10 cellular contexts compared by ENCODE assay signal in genomic region chr16:56658476-56658875, GRCh38. TPM values are rescaled to one million over a fixed set of nuclear protein-coding genes. Genes with fewer than 3 reads are reported as not detected.
DNase-seq lines count a peak whose midpoint lies in the region; ATAC-seq and TF ChIP-seq lines count a peak whose summit lies in the region.
"Had no signal": no experiment of that assay in that cellular context is flagged by ENCODE, and none has a peak within 500 bp of the region (broad histone marks: within the 10 kb centered on the region; RNA-seq: fewer than 3 reads in every experiment).

No MANE protein-coding gene starts in this region.

- H3K4ac ChIP-seq in H9 (ENCODE audit: low read depth, low read length) = no peak overlapping the region

- ATAC-seq in T-helper 17 cell (no peak), GM21529 (IDR thresholded peaks at IDR 0.05; ENCODE audit: unreplicated experiment) (no peak)

- H2BK15ac ChIP-seq in H9 (ENCODE audit: low read depth, low read length) = no peak overlapping the region

- H4K5ac ChIP-seq in H9 (ENCODE audit: insufficient read length, low read depth, low read length) = no peak overlapping the region

- H3K4me1 ChIP-seq in H9 (ENCODE audit: insufficient read depth, low read length) (peaks cover 2% of the 10 kb centered on the region; the same call in 1 of the 2 replicates), hepatocyte (ENCODE audit: insufficient read depth) (no peaks in the 10 kb centered on the region), rectal smooth muscle tissue (ENCODE audit: control insufficient read depth, insufficient read depth, low read length) (peaks cover 3% of the 10 kb centered on the region)

- H3K56ac ChIP-seq in H9 (ENCODE audit: insufficient read length, low read depth, low read length) = no peak overlapping the region

- peaks cover 22 to 28% of the 10 kb centered on the region in 2 experiments for H3K4me1 Mint-ChIP-seq in H9
- peaks cover 20% of the 10 kb centered on the region for H3K4me1 Mint-ChIP-seq in T-helper 17 cell

- intact Hi-C loops in posterior vena cava (cut with DNase I) = no loop called here

- no peak overlapping the region for H2BK120ac ChIP-seq in H9 (ENCODE audit: low read depth, low read length, poor library complexity, severe bottlenecking)

- no peak overlapping the region for H2AFZ ChIP-seq in H9 (ENCODE audit: low read length)
- H2AFZ ChIP-seq in hepatocyte = no peak overlapping the region

- H3K23me2 ChIP-seq in H9 (ENCODE audit: insufficient read length, low read depth, low read length, poor library complexity, severe bottlenecking) = peaks cover 6% of the 10 kb centered on the region

- no peaks in the 10 kb centered on the region for H3K79me2 ChIP-seq in H9 (ENCODE audit: insufficient read depth, low read length)
- H3K79me2 ChIP-seq in hepatocyte = no peaks in the 10 kb centered on the region

- H3K9me3 ChIP-seq in H9 (ENCODE audit: control insufficient read depth, low read depth, low read length) (no peaks in the 10 kb centered on the region), T-helper 17 cell (ENCODE audit: control insufficient read depth, low read length, poor library complexity, severe bottlenecking) (no peaks in the 10 kb centered on the region), hepatocyte (ENCODE audit: low read depth) (no peaks in the 10 kb centered on the region)

- H3K27ac Mint-ChIP-seq in H9 (no peak overlapping the region), T-helper 17 cell (peak overlapping the region; percentile 77)

- H3K18ac ChIP-seq in H9 (ENCODE audit: insufficient read length, low read depth, low read length) = no peak overlapping the region

- no peak overlapping the region for H3K23ac ChIP-seq in H9 (ENCODE audit: insufficient read length, low read depth, low read length)

- H3K27me3 ChIP-seq in H9 (ENCODE audit: insufficient read depth, low read length) (peaks cover 30% of the 10 kb centered on the region; the same call in 1 of the 2 replicates), hepatocyte (peaks cover 59% of the 10 kb centered on the region), rectal smooth muscle tissue (ENCODE audit: control insufficient read depth, insufficient read depth, low read length) (peaks cover 7% of the 10 kb centered on the region)

- H3T11ph ChIP-seq in H9 (ENCODE audit: low read length) = no peak overlapping the region

- TF ChIP-seq CTCF in H9 (conservative IDR thresholded peaks at IDR 0.05) (no peak), hepatocyte (IDR thresholded peaks at IDR 0.05; ENCODE audit: poor library complexity) (no peak), GM10266 (IDR thresholded peaks at IDR 0.05; ENCODE audit: control insufficient read depth, insufficient read depth, low read depth, missing control alignments) (no peak)

- H3K36me3 Mint-ChIP-seq in H9 (ENCODE audit: insufficient read depth in 1 of 3, low read depth in 3 of 3) = no peaks in the 10 kb centered on the region
- no peaks in the 10 kb centered on the region for H3K36me3 Mint-ChIP-seq in T-helper 17 cell (ENCODE audit: low read depth)

- no peak overlapping the region for H3K14ac ChIP-seq in H9 (ENCODE audit: insufficient read depth, low read length)

- peak overlapping the region; percentile 81 for H3K4me2 ChIP-seq in H9 (ENCODE audit: insufficient read depth, insufficient read length, low read length)
- H3K4me2 ChIP-seq in hepatocyte = peak overlapping the region; percentile 92

- H3K4me3 Mint-ChIP-seq in H9 (peak overlapping the region; percentile 84 to 91), T-helper 17 cell (peak overlapping the region; percentile 97)

- H3K9ac ChIP-seq in H9 (ENCODE audit: extremely low read depth, insufficient read length, low read length) = no peak overlapping the region
- H3K9ac ChIP-seq in rectal smooth muscle tissue (ENCODE audit: low read length) = peak overlapping the region; percentile 33

- no peaks in the 10 kb centered on the region for H3K9me3 Mint-ChIP-seq in H9

- H4K8ac ChIP-seq in H9 (replicated peaks; ENCODE audit: insufficient read length, low read depth, low read length) = no peak overlapping the region

- H3K79me1 ChIP-seq in H9 (ENCODE audit: insufficient read depth, low read depth, low read length, poor library complexity, severe bottlenecking) = no peaks in the 10 kb centered on the region

- no peak overlapping the region for H3K27ac ChIP-seq in H9 (ENCODE audit: insufficient read length, low read depth, low read length)
- H3K27ac ChIP-seq in hepatocyte = no peak overlapping the region
- H3K27ac ChIP-seq in rectal smooth muscle tissue (ENCODE audit: low read depth, low read length) = no peak overlapping the region

- no peak overlapping the region for H4K91ac ChIP-seq in H9 (ENCODE audit: insufficient read length, low read depth, low read length)

- DNase-seq in H9 (no peak), T-helper 17 cell (no peak), hepatocyte (ENCODE audit: low spot score) (no peak), posterior vena cava (ENCODE audit: low spot score) (no peak), GM10266 (ENCODE audit: extremely low spot score) (no peak)
- DNase-seq: GOT3 had no signal

- H3K27me3 Mint-ChIP-seq in H9 (ENCODE audit: low read depth) = peaks cover 77% of the 10 kb centered on the region
- H3K27me3 Mint-ChIP-seq in T-helper 17 cell = no peaks in the 10 kb centered on the region

- H2BK20ac ChIP-seq in H9 (ENCODE audit: low read depth, low read length, poor library complexity, severe bottlenecking) = no peak overlapping the region

- H4K20me1 ChIP-seq in H9 (ENCODE audit: control insufficient read depth, insufficient read depth, insufficient read length) (no peaks in the 10 kb centered on the region), hepatocyte (ENCODE audit: insufficient read depth, poor library complexity, severe bottlenecking) (no peaks in the 10 kb centered on the region)

- H3K9me2 ChIP-seq in hepatocyte (replicated peaks; ENCODE audit: insufficient read depth) = no peaks in the 10 kb centered on the region

- no CpG with 5 or more reads among the region's 6 CpGs for whole genome bisulfite sequencing in H9 (ENCODE audit: extremely low coverage, insufficient read length, low lambda C conversion rate)
- 30% methylated on average over 6 of the region's 6 CpGs for WGBS in hepatocyte (ENCODE audit: low lambda C conversion rate, missing lambda C conversion rate)

- H3K36me3 ChIP-seq in hepatocyte (replicated peaks; ENCODE audit: insufficient read depth, low read depth) (no peaks in the 10 kb centered on the region), rectal smooth muscle tissue (ENCODE audit: control insufficient read depth, insufficient read depth, low read length) (no peaks in the 10 kb centered on the region)

- H2BK5ac ChIP-seq in H9 (ENCODE audit: insufficient read length, low read length) = no peak overlapping the region

- H2AK5ac ChIP-seq in H9 (ENCODE audit: insufficient read length, low read length) = no peak overlapping the region

- no peak overlapping the region for H2BK12ac ChIP-seq in H9 (ENCODE audit: insufficient read length, low read depth, low read length)

- H3K4me3 ChIP-seq in hepatocyte (no peak overlapping the region), rectal smooth muscle tissue (ENCODE audit: low read length) (peak overlapping the region; percentile 60)

RNA-seq across cellular contexts. Expression of gene MT1F, which starts 0.7 kb away (rescaled TPM):
- total RNA-seq in H9 (2021) (22.9 and 26.1 TPM in 2 replicates), T-helper 17 cell (1 to 10 TPM; 3.3 to 8.8 TPM), hepatocyte (3.1 and 7.1 TPM in 2 replicates), posterior vena cava (10 to 100 TPM in 1 of 2 donors, 1 to 10 TPM in 1; 9.1 to 10.6 TPM)
- 8.7 and 11.8 TPM in 2 replicates for polyA plus RNA-seq in hepatocyte

RNA-seq across cellular contexts. Expression of gene MT1B, which starts 6.8 kb away (rescaled TPM):
- total RNA-seq in H9 (2021) (not detected in 2 replicates), T-helper 17 cell (not detected), hepatocyte (not detected in 2 replicates), posterior vena cava (not detected)
- polyA plus RNA-seq in hepatocyte = 0.47 and 2.2 TPM in 2 replicates
- total RNA-seq: K562, RPMI7951 had no signal
- polyA plus RNA-seq: K562 had no signal

RNA-seq across cellular contexts. Expression of gene MT1G, which starts 9.4 kb away (rescaled TPM):
- total RNA-seq in H9 (2021) = 23.4 and 26.2 TPM in 2 replicates
- total RNA-seq in T-helper 17 cell = under 1 TPM in 1 of 2 donors, not detected in 1; 0.85 TPM
- total RNA-seq in hepatocyte = 49.7 and 64.1 TPM in 2 replicates
- polyA plus RNA-seq in hepatocyte = 44.5 and 45.3 TPM in 2 replicates
- 10 to 100 TPM; 14.0 to 26.7 TPM for total RNA-seq in posterior vena cava

RNA-seq across cellular contexts. Expression of gene MT1H, which starts 11.1 kb away (rescaled TPM):
- total RNA-seq in H9 (2021) (10.7 and 12.5 TPM in 2 replicates), T-helper 17 cell (not detected), hepatocyte (2.1 TPM in 1 of 2 replicates, not detected in the other), posterior vena cava (1 to 10 TPM in 1 of 2 donors, not detected in 1; 2.0 TPM)
- polyA plus RNA-seq in hepatocyte = 2.0 and 13.5 TPM in 2 replicates
- total RNA-seq: K562, RPMI7951 had no signal

RNA-seq across cellular contexts. Expression of gene MT1A, which starts 20.0 kb away (rescaled TPM):
- total RNA-seq in H9 (2021) = 0.68 TPM in 1 of 2 replicates, not detected in the other
- not detected for total RNA-seq in T-helper 17 cell
- total RNA-seq in hepatocyte = not detected in 2 replicates
- 1.9 and 2.7 TPM in 2 replicates for polyA plus RNA-seq in hepatocyte
- total RNA-seq in posterior vena cava = 100 to 1,000 TPM in 1 of 2 donors, 10 to 100 TPM in 1; 52.7 to 104 TPM
- total RNA-seq: K562 had no signal

Comparison
In these comparisons a context has a peak if more than half of its experiments do, and no peak if none do; other contexts are left out.
1. RNA of gene MT1G, which starts 9.4 kb away (total RNA-seq): 49.7 to 64.1 TPM in hepatocyte, 14.0 to 26.7 TPM in posterior vena cava and 23.4 to 26.2 TPM in H9; 0.85 TPM in T-helper 17 cell; every median in the first group is over 4 times any median in the second.